In genomic region chr10:14904316-14904732, GRCh38 we compare ENCODE assay signal across 8 cellular contexts. TPM values are rescaled to one million over a fixed set of nuclear protein-coding genes. Genes with fewer than 3 reads are reported as not detected.
DNase-seq lines count a peak whose midpoint lies in the region; ATAC-seq and TF ChIP-seq lines count a peak whose summit lies in the region.

No MANE protein-coding gene starts in this region.

- H3K27ac Mint-ChIP-seq in MCF 10A (ENCODE audit: low read depth, unreplicated experiment), result no peak overlapping the region

- no peaks in the 10 kb centered on the region for H3K4me1 Mint-ChIP-seq in MCF 10A (ENCODE audit: insufficient read depth, unreplicated experiment)

- BruUV-seq in MCF 10A (replicated peaks; lab: Mats Ljungman, UMichigan), result no TSS peak

- H3K27me3 ChIP-seq in breast epithelium, result no peaks in the 10 kb centered on the region

- H3K4me3 Mint-ChIP-seq in MCF 10A (ENCODE audit: unreplicated experiment), result no peak overlapping the region

- POLR2A ChIA-PET in MCF 10A (lab: Yijun Ruan, JAX), result interaction anchor here (1.2 to 1.7 kb wide), 3 partner anchors 25 to 27 kb away, joined by 3 to 6 read pairs (median 5); partner anchors contain the start of gene SUV39H2

- no peaks in the 10 kb centered on the region for H3K9me3 Mint-ChIP-seq in MCF 10A (ENCODE audit: unreplicated experiment)

- CTCF ChIA-PET in MCF 10A (lab: Yijun Ruan, JAX), result interaction anchor here (0.7 to 3.7 kb wide), 6 partner anchors 14 to 455 kb away, joined by 3 to 18 read pairs (median 3); no protein-coding TSS in a partner anchor

- TF ChIP-seq CTCF in MCF 10A (IDR thresholded peaks at IDR 0.05; ENCODE audit: unreplicated experiment), result peak; percentile 39
- no peak for TF ChIP-seq CTCF in breast epithelium (IDR thresholded peaks at IDR 0.05)
- peak; percentile 31; the same call in 1 of the 2 replicates for TF ChIP-seq CTCF in WI38 (IDR thresholded peaks at IDR 0.05; ENCODE audit: low read depth, low read length)

- intact Hi-C loops in MCF 10A (cut with micrococcal nuclease) (no loop called here), breast epithelium (cut with DNase I; ENCODE audit: low total_unique reads) (no loop called here)

- no peaks in the 10 kb centered on the region for H3K36me3 ChIP-seq in breast epithelium

- ATAC-seq in HG03354 (IDR thresholded peaks at IDR 0.05; ENCODE audit: poor library complexity, severe bottlenecking, unreplicated experiment) (peak; percentile 74), GM18873 (IDR thresholded peaks at IDR 0.05; ENCODE audit: low FRiP score, unreplicated experiment) (no peak), HG02885 (IDR thresholded peaks at IDR 0.05; ENCODE audit: poor library complexity, unreplicated experiment) (no peak)

- no peaks in the 10 kb centered on the region for H3K27me3 Mint-ChIP-seq in MCF 10A (ENCODE audit: insufficient read depth, unreplicated experiment)

- H3K36me3 Mint-ChIP-seq in MCF 10A (ENCODE audit: insufficient read depth, unreplicated experiment), result peaks cover 40% of the 10 kb centered on the region

- H3K9me3 ChIP-seq in breast epithelium, result no peaks in the 10 kb centered on the region

- H3K4me1 ChIP-seq in breast epithelium, result no peaks in the 10 kb centered on the region

- H3K4me3 ChIP-seq in breast epithelium, result no peak overlapping the region
- no peak overlapping the region for H3K4me3 ChIP-seq in WI38 (ENCODE audit: low read depth, low read length)

- H3K27ac ChIP-seq in breast epithelium, result no peak overlapping the region

- TF ChIP-seq POLR2A in breast epithelium (IDR thresholded peaks at IDR 0.05), result no peak

- peak; percentile 39 for DNase-seq in MCF 10A (ENCODE audit: unreplicated experiment)
- no peak for DNase-seq in breast epithelium (ENCODE audit: low spot score in 2 of 2)
- DNase-seq in hepatic stellate cell (ENCODE audit: low spot score), result peak; percentile 23
- DNase-seq in NOMO-1 treated with dmso at 0.1 percent for 144 hours (lab: John Stamatoyannopoulos, UW; ENCODE audit: unreplicated experiment), result no peak

RNA-seq across cellular contexts. Expression of gene SUV39H2, which starts 25.7 kb away (rescaled TPM):
- total RNA-seq in MCF 10A (2022), result 14.9 and 16.0 TPM in 2 replicates
- 1 to 10 TPM; 4.6 to 7.5 (median 5.6) TPM for total RNA-seq in breast epithelium

RNA-seq across cellular contexts. Expression of gene DCLRE1C, which starts 49.6 kb away (rescaled TPM):
- total RNA-seq in MCF 10A (2022) (10.3 and 11.5 TPM in 2 replicates), breast epithelium (10 to 100 TPM in 2 of 3 donors, 1 to 10 TPM in 1; 8.3 to 21.2 (median 10.8) TPM)

RNA-seq across cellular contexts. Expression of gene MEIG1, which starts 54.9 kb away (rescaled TPM):
- total RNA-seq in MCF 10A (2022) (1.7 TPM in 1 of 2 replicates, not detected in the other), breast epithelium (not detected)

Comparison
In these comparisons a context has a peak if more than half of its experiments do, and no peak if none do; other contexts are left out.
1. DNase-seq: peak in MCF 10A (single experiment) and hepatic stellate cell (single experiment); none in breast epithelium (0 of 2) and NOMO-1 treated with dmso at 0.1 percent for 144 hours (single experiment).
2. CTCF ChIP-seq: peak in MCF 10A (single experiment) and WI38 (single experiment); none in breast epithelium (0 of 3).